Comparison of ENCODE assay signal across 21 cellular contexts in the genomic region with DNA sequence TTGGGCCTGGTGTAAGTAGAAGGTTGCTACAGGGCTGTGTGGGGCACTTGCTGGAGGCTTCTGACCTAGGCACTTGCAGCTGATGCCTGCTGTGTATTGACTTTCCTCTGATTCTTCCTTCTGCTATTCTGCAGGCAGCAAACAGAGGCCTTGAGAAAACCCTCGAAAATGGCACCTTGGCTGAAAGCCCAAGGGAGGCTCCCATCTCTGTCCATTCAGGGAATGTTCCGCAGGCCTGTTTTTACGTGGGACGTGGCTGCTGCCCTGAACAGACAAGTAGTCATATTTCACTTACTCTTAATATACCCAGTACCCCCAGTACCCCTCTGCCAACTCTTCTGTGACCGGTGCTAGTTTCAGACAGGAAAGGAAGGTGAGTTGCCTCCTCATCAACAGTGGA.
"Had no signal": no experiment of that assay in that cellular context is flagged by ENCODE, and none has a peak within 500 bp of the region (broad histone marks: within the 10 kb centered on the region; RNA-seq: fewer than 3 reads in every experiment).

No MANE protein-coding gene starts in this region.

- H3K36me3 ChIP-seq: colonic mucosa, esophagus squamous epithelium, lower lobe of right lung, sigmoid colon, spleen, transverse colon, upper lobe of right lung, vagina had no signal

- ATAC-seq: left ventricle myocardium superior; lower lobe of right lung; natural killer cell treated with Interleukin-12 subunit alpha and Interleukin-12 subunit beta and Interleukin-15 and Interleukin-18, amount 100 ng/mL, for 72 hours; psoas muscle; right cardiac atrium; stimulated activated naive B cell treated with anti-CD40 and anti-IgM and Interleukin-4, amounts not matched to agents 10 μg/mL and 1 μg/mL and 100 μg/mL, for 72 hours; upper lobe of right lung had no signal

- H3K4me1 ChIP-seq: colonic mucosa, esophagus squamous epithelium, lower lobe of right lung, psoas muscle, sigmoid colon, spleen, transverse colon, upper lobe of right lung, vagina had no signal

- H3K27me3 ChIP-seq: colonic mucosa, esophagus squamous epithelium, sigmoid colon, spleen, transverse colon, upper lobe of right lung, vagina had no signal

- H3K4me3 ChIP-seq: colonic mucosa, esophagus squamous epithelium, lower lobe of right lung, psoas muscle, sigmoid colon, skin epidermis, spleen, transverse colon, upper lobe of right lung, vagina had no signal

- H3K27ac ChIP-seq: colonic mucosa, esophagus squamous epithelium, lower lobe of right lung, psoas muscle, sigmoid colon, skin epidermis, spleen, transverse colon, upper lobe of right lung, vagina had no signal

- DNase-seq: colonic mucosa; effector CD8-positive, alpha-beta T cell; esophagus squamous epithelium; foreskin melanocyte; hypothalamus; immature natural killer cell; islet precursor cell; left ventricle myocardium superior; lower lobe of right lung; naive B cell; posterior cingulate gyrus; psoas muscle; right cardiac atrium; sigmoid colon; spleen; stimulated activated naive B cell treated with anti-CD40 and anti-IgM and Interleukin-4, amounts not matched to agents 10 μg/mL and 1 μg/mL and 100 μg/mL, for 72 hours; transverse colon; upper lobe of right lung had no signal

- H3K9me3 ChIP-seq: colonic mucosa, lower lobe of right lung, psoas muscle, transverse colon, upper lobe of right lung, vagina had no signal
